25 cellular contexts compared by ENCODE assay signal in the genomic region with DNA sequence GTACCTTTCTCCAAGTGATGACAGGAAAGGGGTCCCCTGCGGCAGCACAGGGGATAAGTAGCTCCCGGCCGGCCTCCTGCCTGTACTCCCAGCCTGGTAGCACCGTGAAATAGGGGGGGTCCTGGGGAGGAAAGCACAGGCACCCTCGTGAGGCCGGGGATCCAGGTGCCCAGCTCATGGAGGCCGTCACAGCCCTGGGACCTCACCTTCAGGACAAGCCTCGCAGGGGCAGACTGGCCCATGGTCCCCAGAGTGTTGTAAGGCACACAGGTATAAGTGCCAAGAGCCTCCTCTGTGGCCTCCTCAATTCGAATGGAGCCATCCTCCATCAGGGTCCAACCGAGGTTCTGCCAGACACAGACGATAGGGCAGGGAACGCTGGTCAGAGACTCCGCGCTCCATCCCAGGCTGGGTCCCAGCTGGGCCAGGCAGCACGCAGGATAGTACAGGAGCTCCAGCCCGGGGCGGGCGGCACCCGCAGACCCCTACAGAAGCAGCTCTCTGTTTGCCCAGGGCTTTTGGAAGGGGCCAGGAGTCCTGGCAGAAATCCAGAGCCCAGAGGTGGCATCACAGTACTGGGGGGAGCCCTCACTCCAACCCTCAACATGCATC.
"Had no signal": no experiment of that assay in that cellular context is flagged by ENCODE, and none has a peak within 500 bp of the region (broad histone marks: within the 10 kb centered on the region; RNA-seq: fewer than 3 reads in every experiment).

No MANE protein-coding gene starts in this region.

- H3K27ac ChIP-seq: breast epithelium, colonic mucosa, gastrocnemius medialis, heart left ventricle, parathyroid adenoma, testis, vagina had no signal

- H3K9me3 ChIP-seq: breast epithelium, colonic mucosa, esophagus squamous epithelium, gastrocnemius medialis, heart left ventricle, testis, vagina had no signal

- H3K9me3 Mint-ChIP-seq: activated naive CD8-positive, alpha-beta T cell treated with anti-CD3 and anti-CD28 coated beads, Interleukin-2, amount 10 ng/mL, durations not matched to agents 7 days and 5 days; activated T-cell treated with anti-CD3 and anti-CD28 coated beads, Interleukin-2, amount 50 U/mL, for 72 hours; effector memory CD8-positive, alpha-beta T cell; nephron; stimulated activated naive B cell treated with anti-CD40 and anti-IgM and Interleukin-4, amounts not matched to agents 10 μg/mL and 1 μg/mL and 100 μg/mL, for 72 hours had no signal

- H3K36me3 Mint-ChIP-seq: stimulated activated naive B cell treated with anti-CD40 and anti-IgM and Interleukin-4, amounts not matched to agents 10 μg/mL and 1 μg/mL and 100 μg/mL, for 72 hours had no signal

- H3K27me3 Mint-ChIP-seq: activated naive CD8-positive, alpha-beta T cell treated with anti-CD3 and anti-CD28 coated beads, Interleukin-2, amount 10 ng/mL, durations not matched to agents 7 days and 5 days; effector memory CD8-positive, alpha-beta T cell had no signal

- H3K4me3 ChIP-seq: breast epithelium, colonic mucosa, dorsolateral prefrontal cortex, esophagus squamous epithelium, gastrocnemius medialis, heart left ventricle, smooth muscle cell, testis, vagina had no signal

- H3K4me1 ChIP-seq: breast epithelium had no signal

- DNase-seq: activated CD4-positive, alpha-beta T cell treated with anti-CD3 and anti-CD28 coated beads, Interleukin-2, amount 50 U/mL, for 4 hours; activated gamma-delta T cell treated with Interleukin-2 at 50 U/mL for 16 hours; activated naive CD8-positive, alpha-beta T cell treated with anti-CD3 and anti-CD28 coated beads, Interleukin-2, amount 10 ng/mL, durations not matched to agents 7 days and 5 days; activated T-cell treated with anti-CD3 and anti-CD28 coated beads, Interleukin-2, amount 50 U/mL, for 72 hours; amniotic stem cell; colonic mucosa; effector memory CD8-positive, alpha-beta T cell; esophagus squamous epithelium; gastrocnemius medialis; heart left ventricle; left colon; mesenchymal stem cell; stimulated activated CD4-positive, alpha-beta T cell treated with anti-CD3 and anti-CD28 coated beads, Interleukin-15, amount 100 ng/mL, for 24 hours; stimulated activated naive B cell treated with anti-CD40 and anti-IgM and Interleukin-4, amounts not matched to agents 10 μg/mL and 1 μg/mL and 100 μg/mL, for 72 hours; T1000; testis had no signal

- H3K27me3 ChIP-seq: breast epithelium, colonic mucosa, esophagus squamous epithelium, gastrocnemius medialis, heart left ventricle, testis, vagina had no signal

- H3K27ac Mint-ChIP-seq: effector memory CD8-positive, alpha-beta T cell; nephron had no signal

- H3K36me3 ChIP-seq: breast epithelium, colonic mucosa, gastrocnemius medialis had no signal

- H3K4me3 Mint-ChIP-seq: activated naive CD8-positive, alpha-beta T cell treated with anti-CD3 and anti-CD28 coated beads, Interleukin-2, amount 10 ng/mL, durations not matched to agents 7 days and 5 days; activated T-cell treated with anti-CD3 and anti-CD28 coated beads, Interleukin-2, amount 50 U/mL, for 72 hours; effector memory CD8-positive, alpha-beta T cell; nephron; stimulated activated naive B cell treated with anti-CD40 and anti-IgM and Interleukin-4, amounts not matched to agents 10 μg/mL and 1 μg/mL and 100 μg/mL, for 72 hours had no signal

- ATAC-seq: activated CD4-positive, CD25-positive, alpha-beta regulatory T cell treated with anti-CD3 and anti-CD28 coated beads, Interleukin-2, amount 50 U/mL, for 24 hours; activated T-cell treated with anti-CD3 and anti-CD28 coated beads, Interleukin-2, amount 50 U/mL, for 72 hours; effector memory CD8-positive, alpha-beta T cell; gastrocnemius medialis; left colon; sciatic nerve; SK-N-SH treated with all-trans-retinoic acid at 6 μM for 48 hours; stimulated activated naive B cell treated with anti-CD40 and anti-IgM and Interleukin-4, amounts not matched to agents 10 μg/mL and 1 μg/mL and 100 μg/mL, for 72 hours had no signal
